28 cellular contexts compared by ENCODE assay signal in the genomic region with DNA sequence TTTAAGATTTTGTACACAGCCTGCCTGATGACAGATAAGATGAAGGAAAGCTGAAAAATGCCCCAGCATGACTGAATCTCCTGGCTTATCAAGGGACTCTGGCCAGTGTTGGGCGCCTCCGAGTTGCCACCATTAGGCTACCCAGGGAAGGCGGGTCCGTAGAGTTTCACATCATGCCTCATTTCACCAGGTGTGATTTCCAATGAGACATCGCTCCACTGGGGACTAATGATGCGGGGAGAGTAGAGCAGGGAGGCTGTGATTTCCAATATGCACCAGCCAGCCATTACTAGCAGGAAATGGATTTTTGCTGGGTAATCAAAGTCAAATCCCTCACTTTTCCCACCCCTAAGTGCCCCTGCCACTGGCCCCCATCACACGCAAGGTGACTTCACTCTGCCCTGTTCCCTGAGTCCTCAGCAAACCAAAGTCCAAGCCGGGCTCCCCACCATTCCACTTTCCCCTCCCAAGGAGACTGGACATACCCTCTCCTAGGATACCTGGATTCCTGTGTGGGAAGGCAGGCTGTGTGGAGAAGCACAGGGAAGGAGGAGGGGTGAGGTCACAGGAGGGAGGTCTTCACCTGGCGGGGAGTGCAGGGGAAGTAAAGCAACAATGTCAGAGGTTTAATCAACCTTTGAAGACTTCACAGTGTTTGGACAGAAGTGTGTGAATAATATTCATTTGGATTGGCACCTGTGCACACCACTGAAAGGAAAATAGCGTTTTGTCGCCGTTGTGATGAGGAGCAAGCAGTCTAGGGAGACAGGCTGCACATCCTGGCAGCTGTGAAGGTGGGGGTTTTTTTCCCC.
"Had no signal": no experiment of that assay in that cellular context is flagged by ENCODE, and none has a peak within 500 bp of the region (broad histone marks: within the 10 kb centered on the region; RNA-seq: fewer than 3 reads in every experiment).

No MANE protein-coding gene starts in this region.

- H3K4me1 ChIP-seq: left lung, right lobe of liver, stomach, thyroid gland had no signal

- H3K4me2 ChIP-seq: neural progenitor cell had no signal

- H3K27ac ChIP-seq: esophagus squamous epithelium, left lung, neural progenitor cell, ovary, right lobe of liver, stomach, thyroid gland had no signal

- H3K27me3 ChIP-seq: left lung, neural progenitor cell, ovary, right lobe of liver, thyroid gland had no signal

- ATAC-seq: left lung; mucosa of descending colon; natural killer cell treated with Interleukin-12 subunit alpha and Interleukin-12 subunit beta and Interleukin-15 and Interleukin-18, amount 100 ng/mL, for 72 hours; right lobe of liver had no signal

- H3K4me3 ChIP-seq: esophagus squamous epithelium, left lung, mucosa of descending colon, neural progenitor cell, ovary, right lobe of liver, stomach, thyroid gland had no signal

- H2AFZ ChIP-seq: neural progenitor cell had no signal

- H3K36me3 ChIP-seq: esophagus squamous epithelium, left lung, neural progenitor cell, ovary, right lobe of liver, stomach, thyroid gland had no signal

- H3K9me3 ChIP-seq: mucosa of descending colon, ovary, right lobe of liver, thyroid gland had no signal

- H3K9ac ChIP-seq: neural progenitor cell had no signal

- DNase-seq: caudate nucleus; cerebellar nuclear complex; effector memory CD4-positive, alpha-beta T cell; erythroblast; esophagus squamous epithelium; foreskin melanocyte; glutamatergic neuron; hypothalamus; immature natural killer cell; left lung; mesenchymal stem cell; mucosa of descending colon; naive B cell; nucleus accumbens; ovary; retina; right lobe of liver; small intestine; stimulated activated CD4-positive, alpha-beta T cell treated with anti-CD3 and anti-CD28 coated beads, Interleukin-12 subunit alpha, Interleukin-12 subunit beta, amount 100 ng/mL, for 4 hours; stimulated activated CD4-positive, alpha-beta T cell treated with anti-CD3 and anti-CD28 coated beads, Interleukin-1b, Interleukin-23, amount 100 ng/mL, for 48 hours; stimulated activated CD4-positive, alpha-beta T cell treated with anti-CD3 and anti-CD28 coated beads, Interleukin-4, amount 100 ng/mL, for 1 hour; stimulated activated CD8-positive, alpha-beta memory T cell treated with anti-CD3 and anti-CD28 coated beads, Interleukin-4, amount 100 ng/mL, for 48 hours; stimulated activated naive CD4-positive, alpha-beta T cell treated with Interleukin-2 at 50 U/mL for 16 hours; stomach; thyroid gland; trophoblast cell had no signal
